In the genomic region with DNA sequence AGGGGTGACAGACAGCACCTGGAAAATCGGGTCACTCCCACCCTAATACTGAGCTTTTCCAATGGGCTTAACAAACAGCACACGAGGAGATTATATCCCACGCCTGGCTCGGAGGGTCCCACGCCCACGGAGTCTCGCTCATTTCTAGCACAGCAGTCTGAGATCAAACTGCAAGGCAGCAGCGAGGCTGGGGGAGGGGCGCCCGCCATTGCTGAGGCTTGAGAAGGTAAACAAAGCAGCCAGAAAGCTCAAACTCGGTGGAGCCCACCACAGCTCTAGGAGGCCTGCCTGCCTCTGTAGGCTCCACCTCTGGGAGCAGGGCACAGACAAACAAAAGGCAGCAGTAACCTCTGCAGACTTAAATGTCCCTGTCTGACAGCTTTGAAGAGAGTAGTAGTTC, we compare ENCODE assay signal across 2 cellular contexts. TPM values are rescaled to one million over a fixed set of nuclear protein-coding genes. Genes with fewer than 3 reads are reported as not detected.
"Had no signal": no experiment of that assay in that cellular context is flagged by ENCODE, and none has a peak within 500 bp of the region (broad histone marks: within the 10 kb centered on the region; RNA-seq: fewer than 3 reads in every experiment).

No MANE protein-coding gene starts in this region.

RNA-seq across cellular contexts. Expression of a gene that starts 6.9 kb away (rescaled TPM):
- total RNA-seq: smooth muscle cell had no signal

RNA-seq across cellular contexts. Expression of a gene that starts 37.8 kb away (rescaled TPM):
- total RNA-seq: smooth muscle cell had no signal

RNA-seq across cellular contexts. Expression of a gene that starts 46.4 kb away (rescaled TPM):
- total RNA-seq: smooth muscle cell had no signal

RNA-seq across cellular contexts. Expression of a gene that starts 58.6 kb away (rescaled TPM):
- total RNA-seq: fibroblast of lung, smooth muscle cell had no signal
